Comparison of ENCODE assay signal across 15 cellular contexts in genomic region chr11:61343792-61344745, GRCh38. TPM values are rescaled to one million over a fixed set of nuclear protein-coding genes. Genes with fewer than 3 reads are reported as not detected.
DNase-seq lines count a peak whose midpoint lies in the region; ATAC-seq and TF ChIP-seq lines count a peak whose summit lies in the region.
"Had no signal": no experiment of that assay in that cellular context is flagged by ENCODE, and none has a peak within 500 bp of the region (broad histone marks: within the 10 kb centered on the region; RNA-seq: fewer than 3 reads in every experiment).

No MANE protein-coding gene starts in this region.

- CTCF ChIA-PET in RWPE1 (lab: Yijun Ruan, JAX): no interaction called here

- no peaks in the 10 kb centered on the region for H3K4me1 Mint-ChIP-seq in stimulated activated effector memory CD8-positive, alpha-beta T cell treated with anti-CD3 and anti-CD28 coated beads, Interleukin-12 subunit alpha, Interleukin-12 subunit beta, amount 100 ng/mL, for 72 hours
- H3K4me1 Mint-ChIP-seq: CD4-positive, alpha-beta memory T cell; H9 had no signal

- H3K79me1 ChIP-seq in mesenchymal stem cell (replicated peaks; ENCODE audit: low read length, poor library complexity, severe bottlenecking): no peaks in the 10 kb centered on the region

- H2BK120ac ChIP-seq in mesenchymal stem cell (ENCODE audit: low read depth, low read length): no peak overlapping the region

- DNase-seq in RWPE1 (ENCODE audit: low spot score) (no peak), adrenal gland (peak in 3 of 7 donors; percentile 65 to 69 (median 67)), mesenchymal stem cell (no peak), dermis blood vessel endothelial cell (no peak), HT-29 (ENCODE audit: low spot score) (no peak)
- no peak for DNase-seq in stimulated activated effector memory CD8-positive, alpha-beta T cell treated with anti-CD3 and anti-CD28 coated beads, Interleukin-12 subunit alpha, Interleukin-12 subunit beta, amount 100 ng/mL, for 72 hours (ENCODE audit: low spot score in 2 of 2)
- DNase-seq: CD4-positive, alpha-beta memory T cell; H9; KBM-7; MV-4-11; NCI-H1417 treated with DMSO at 0.1 percent for 48 hours; NCI-H2029; RPMI8226 had no signal

- no peak overlapping the region for H2AFZ ChIP-seq in mesenchymal stem cell (ENCODE audit: low read depth, low read length)

- H3K4me3 ChIP-seq in adrenal gland: no peak overlapping the region
- H3K4me3 ChIP-seq in mesenchymal stem cell (ENCODE audit: insufficient read depth in 1 of 2, low read depth in 1 of 2, low read length in 2 of 2): no peak overlapping the region
- H3K4me3 ChIP-seq: SJCRH30 had no signal

- TF ChIP-seq POLR2A in adrenal gland (IDR thresholded peaks at IDR 0.05): peak in 1 of 2 donors; percentile 24

- peak overlapping the region; percentile 23 for H3K27ac Mint-ChIP-seq in stimulated activated effector memory CD8-positive, alpha-beta T cell treated with anti-CD3 and anti-CD28 coated beads, Interleukin-12 subunit alpha, Interleukin-12 subunit beta, amount 100 ng/mL, for 72 hours
- H3K27ac Mint-ChIP-seq: H9 had no signal

- no peak for ATAC-seq in stimulated activated effector memory CD8-positive, alpha-beta T cell treated with anti-CD3 and anti-CD28 coated beads, Interleukin-12 subunit alpha, Interleukin-12 subunit beta, amount 100 ng/mL, for 72 hours
- no peak for ATAC-seq in GM18861 (IDR thresholded peaks at IDR 0.05; ENCODE audit: unreplicated experiment)

- no peak overlapping the region for H3K4me2 ChIP-seq in mesenchymal stem cell (ENCODE audit: low read length, poor library complexity, severe bottlenecking)

- no peak overlapping the region for H3K4ac ChIP-seq in mesenchymal stem cell (ENCODE audit: low read depth in 1 of 2, low read length in 2 of 2)

- H3K9me3 ChIP-seq in adrenal gland (replicated peaks in 1 of 3) (no peaks in the 10 kb centered on the region), mesenchymal stem cell (ENCODE audit: control insufficient read depth, low read length) (no peaks in the 10 kb centered on the region)
- H3K9me3 ChIP-seq: SJCRH30 had no signal

- no peak overlapping the region for H3K4me3 Mint-ChIP-seq in stimulated activated effector memory CD8-positive, alpha-beta T cell treated with anti-CD3 and anti-CD28 coated beads, Interleukin-12 subunit alpha, Interleukin-12 subunit beta, amount 100 ng/mL, for 72 hours
- H3K4me3 Mint-ChIP-seq: CD4-positive, alpha-beta memory T cell; H9 had no signal

- H3K27ac ChIP-seq in RWPE1 (peak overlapping the region; percentile 52), adrenal gland (peak overlapping the region in 4 of 5 donors; percentile 76 to 98 (median 86)), mesenchymal stem cell (ENCODE audit: low read length, poor library complexity, severe bottlenecking) (no peak overlapping the region)
- H3K27ac ChIP-seq: SJCRH30 had no signal

- H3K36me3 ChIP-seq in adrenal gland (replicated peaks in 1 of 2): peaks cover 0 to 24% of the 10 kb centered on the region in 2 donors
- peaks cover 48 to 77% of the 10 kb centered on the region in 2 experiments for H3K36me3 ChIP-seq in mesenchymal stem cell (ENCODE audit: control insufficient read depth in 1 of 2, insufficient read depth in 2 of 2, low read depth in 1 of 2, low read length in 2 of 2)
- H3K36me3 ChIP-seq: SJCRH30 had no signal

- no peak overlapping the region for H3K23ac ChIP-seq in mesenchymal stem cell (ENCODE audit: low read length in 2 of 2)

- POLR2A ChIA-PET in RWPE1 (lab: Yijun Ruan, JAX; ENCODE audit: low non-redundant PET): no interaction called here

- no peak overlapping the region for H4K8ac ChIP-seq in mesenchymal stem cell (ENCODE audit: low read length)

- H3K9me3 Mint-ChIP-seq in stimulated activated effector memory CD8-positive, alpha-beta T cell treated with anti-CD3 and anti-CD28 coated beads, Interleukin-12 subunit alpha, Interleukin-12 subunit beta, amount 100 ng/mL, for 72 hours: no peaks in the 10 kb centered on the region
- H3K9me3 Mint-ChIP-seq: CD4-positive, alpha-beta memory T cell; H9 had no signal

- H3K27me3 ChIP-seq in adrenal gland: no peaks in the 10 kb centered on the region
- H3K27me3 ChIP-seq in mesenchymal stem cell (ENCODE audit: control insufficient read depth in 1 of 2, insufficient read depth in 1 of 2, low read length in 2 of 2): no peaks in the 10 kb centered on the region
- H3K27me3 ChIP-seq: SJCRH30 had no signal

- TF ChIP-seq CTCF in RWPE1 (conservative IDR thresholded peaks at IDR 0.05; ENCODE audit: low read depth): no peak
- no peak for TF ChIP-seq CTCF in adrenal gland (IDR thresholded peaks at IDR 0.05)

- H2BK5ac ChIP-seq in mesenchymal stem cell (ENCODE audit: low read depth, low read length, poor library complexity, severe bottlenecking): no peak overlapping the region

- H3K36me3 Mint-ChIP-seq in stimulated activated effector memory CD8-positive, alpha-beta T cell treated with anti-CD3 and anti-CD28 coated beads, Interleukin-12 subunit alpha, Interleukin-12 subunit beta, amount 100 ng/mL, for 72 hours: peaks cover 5% of the 10 kb centered on the region

- H2BK15ac ChIP-seq in mesenchymal stem cell (ENCODE audit: low read depth, poor library complexity, severe bottlenecking): no peak overlapping the region

- 77 to 90% (median 84%) methylated on average over 20 to 29 of the region's 29 CpGs for WGBS in adrenal gland, 4 donors
- 97% methylated on average over 28 of the region's 29 CpGs for WGBS in mesenchymal stem cell

- no peak overlapping the region for H3K9ac ChIP-seq in mesenchymal stem cell (ENCODE audit: low read length)

- H3K18ac ChIP-seq in mesenchymal stem cell (ENCODE audit: low read depth in 1 of 2, low read length in 2 of 2): no peak overlapping the region

- H4K91ac ChIP-seq in mesenchymal stem cell (ENCODE audit: low read length): peak overlapping the region; percentile 16

- H2BK12ac ChIP-seq in mesenchymal stem cell (ENCODE audit: low read length in 2 of 2): no peak overlapping the region

- H3K4me1 ChIP-seq in adrenal gland (replicated peaks in 1 of 2): peaks cover 30 to 61% of the 10 kb centered on the region in 2 donors
- peaks cover 5% of the 10 kb centered on the region for H3K4me1 ChIP-seq in mesenchymal stem cell (ENCODE audit: control insufficient read depth, insufficient read depth, low read depth, low read length)
- H3K4me1 ChIP-seq: SJCRH30 had no signal

- intact Hi-C loops in adrenal gland (cut with DNase I): no loop called here

- no peak overlapping the region for H3K14ac ChIP-seq in mesenchymal stem cell (ENCODE audit: low read length in 2 of 2)

- no peak overlapping the region for H2AK5ac ChIP-seq in mesenchymal stem cell (ENCODE audit: low read length, severe bottlenecking)

RNA-seq across cellular contexts. Expression of gene TKFC, which starts 11.0 kb away (rescaled TPM):
- 100 to 1,000 TPM; 144 to 603 (median 273) TPM for total RNA-seq in adrenal gland
- polyA plus RNA-seq in adrenal gland: 100 to 1,000 TPM; 135 to 294 (median 198) TPM
- polyA plus RNA-seq in mesenchymal stem cell (2013, experiment 1 of 2): 9.3 TPM
- 9.6 TPM for polyA plus RNA-seq in mesenchymal stem cell (2013, experiment 2 of 2)
- total RNA-seq in dermis blood vessel endothelial cell: 27.2 and 33.9 TPM in 2 replicates
- 80.4 and 94.2 TPM in 2 replicates for total RNA-seq in HT-29 (2014; rRNA removed; shearing (Covaris generic))

RNA-seq across cellular contexts. Expression of gene DDB1, which starts 11.2 kb away (rescaled TPM):
- total RNA-seq in adrenal gland: 100 to 1,000 TPM; 405 to 885 (median 674) TPM
- 100 to 1,000 TPM; 165 to 374 (median 308) TPM for polyA plus RNA-seq in adrenal gland
- polyA plus RNA-seq in mesenchymal stem cell (2013, experiment 1 of 2): 93.9 TPM
- polyA plus RNA-seq in mesenchymal stem cell (2013, experiment 2 of 2): 91.2 TPM
- 328 and 389 TPM in 2 replicates for total RNA-seq in dermis blood vessel endothelial cell
- 262 and 321 TPM in 2 replicates for total RNA-seq in HT-29 (2014; rRNA removed; shearing (Covaris generic))

RNA-seq across cellular contexts. Expression of gene CYB561A3, which starts 17.6 kb away (rescaled TPM):
- total RNA-seq in adrenal gland (1,000 to 10,000 TPM in 3 of 8 donors, 100 to 1,000 TPM in 5; 137 to 1,306 (median 828) TPM), dermis blood vessel endothelial cell (58.4 and 75.4 TPM in 2 replicates)
- 100 to 1,000 TPM; 108 to 299 (median 284) TPM for polyA plus RNA-seq in adrenal gland
- 33.2 TPM for polyA plus RNA-seq in mesenchymal stem cell (2013, experiment 1 of 2)
- 32.4 TPM for polyA plus RNA-seq in mesenchymal stem cell (2013, experiment 2 of 2)
- 70.5 and 80.2 TPM in 2 replicates for total RNA-seq in HT-29 (2014; rRNA removed; shearing (Covaris generic))

RNA-seq across cellular contexts. Expression of gene TMEM138, which starts 18.1 kb away (rescaled TPM):
- total RNA-seq in adrenal gland: 100 to 1,000 TPM in 5 of 8 donors, 10 to 100 TPM in 3; 79.4 to 183 (median 134) TPM
- polyA plus RNA-seq in adrenal gland: 100 to 1,000 TPM; 244 to 276 (median 259) TPM
- polyA plus RNA-seq in mesenchymal stem cell (2013, experiment 1 of 2): 68.7 TPM
- polyA plus RNA-seq in mesenchymal stem cell (2013, experiment 2 of 2): 67.7 TPM
- total RNA-seq in dermis blood vessel endothelial cell: 12.6 and 12.8 TPM in 2 replicates
- total RNA-seq in HT-29 (2014; rRNA removed; shearing (Covaris generic)): 18.4 and 27.8 TPM in 2 replicates

RNA-seq across cellular contexts. Expression of gene TMEM216, which starts 48.3 kb away (rescaled TPM):
- total RNA-seq in adrenal gland (10 to 100 TPM in 7 of 8 donors, 1 to 10 TPM in 1; 7.1 to 28.8 (median 13.4) TPM), dermis blood vessel endothelial cell (8.8 and 14.0 TPM in 2 replicates)
- polyA plus RNA-seq in adrenal gland: 10 to 100 TPM; 16.2 to 23.8 (median 21.3) TPM
- 13.1 TPM for polyA plus RNA-seq in mesenchymal stem cell (2013, experiment 1 of 2)
- polyA plus RNA-seq in mesenchymal stem cell (2013, experiment 2 of 2): 13.1 TPM
- 15.1 and 23.4 TPM in 2 replicates for total RNA-seq in HT-29 (2014; rRNA removed; shearing (Covaris generic))
